Comparison of ENCODE assay signal across 8 cellular contexts in genomic region chr11:18393581-18394299, GRCh38. TPM values are rescaled to one million over a fixed set of nuclear protein-coding genes. Genes with fewer than 3 reads are reported as not detected.
DNase-seq lines count a peak whose midpoint lies in the region; ATAC-seq lines count a peak whose summit lies in the region.

No MANE protein-coding gene starts in this region.

- peak overlapping the region; percentile 69 to 98 (median 92) for H3K4me2 ChIP-seq in BLaER1 treated with 17β-estradiol and CSF1 and Interleukin-3, amounts not matched to agents 10 nM and 100 nM

- no peaks in the 10 kb centered on the region for H3K27me3 Mint-ChIP-seq in activated naive CD4-positive, alpha-beta T cell treated with anti-CD3 and anti-CD28 coated beads for 36 hours (ENCODE audit: low read depth)

- ATAC-seq in HG02938 (IDR thresholded peaks at IDR 0.05; ENCODE audit: unreplicated experiment) (peak; percentile 1), GM18520 (IDR thresholded peaks at IDR 0.05; ENCODE audit: unreplicated experiment) (no peak), HG02798 (IDR thresholded peaks at IDR 0.05; ENCODE audit: poor library complexity, unreplicated experiment) (no peak)

- intact Hi-C loops in activated naive CD4-positive, alpha-beta T cell treated with anti-CD3 and anti-CD28 coated beads for 36 hours (cut with micrococcal nuclease): loop anchor here (1.0 to 10.0 kb wide), 7 partner anchors 9 to 1971 kb away; partner anchors contain the start of genes HTATIP2, NUCB2, RPS13 and UEVLD

- CTCF ChIA-PET in activated naive CD4-positive, alpha-beta T cell treated with anti-CD3 and anti-CD28 coated beads for 36 hours (lab: Charles Lee): interaction anchor here (1.1 to 3.5 kb wide), 2 partner anchors 10 to 14 kb away, joined by 4 to 16 read pairs; no protein-coding TSS in a partner anchor

- peaks cover 40% of the 10 kb centered on the region for H3K36me3 Mint-ChIP-seq in activated naive CD4-positive, alpha-beta T cell treated with anti-CD3 and anti-CD28 coated beads for 36 hours (ENCODE audit: low read depth)

- H3K9ac ChIP-seq in BLaER1 treated with 17β-estradiol and CSF1 and Interleukin-3, amounts not matched to agents 10 nM and 100 nM: peak overlapping the region; percentile 93 to 99 (median 95); a peak in 21 of 22 replicates

- peak; percentile 32 for DNase-seq in activated naive CD4-positive, alpha-beta T cell treated with anti-CD3 and anti-CD28 coated beads for 36 hours
- peak; percentile 53 for DNase-seq in stimulated activated CD8-positive, alpha-beta memory T cell treated with anti-CD3 and anti-CD28 coated beads, Interleukin-4, amount 100 ng/mL, for 48 hours
- no peak for DNase-seq in NCI-H2107 (lab: John Stamatoyannopoulos, UW)

- peak overlapping the region; percentile 90 to 100 (median 97) for H3K4me3 ChIP-seq in BLaER1 treated with 17β-estradiol and CSF1 and Interleukin-3, amounts not matched to agents 10 nM and 100 nM
- peak overlapping the region; percentile 87 for H3K4me3 ChIP-seq in iPS-18c (ENCODE audit: insufficient read depth, low read depth, low read length)

- H3K27ac Mint-ChIP-seq in activated naive CD4-positive, alpha-beta T cell treated with anti-CD3 and anti-CD28 coated beads for 36 hours: peak overlapping the region; percentile 99

- peaks cover 36 to 44% (median 41%) of the 10 kb centered on the region in 10 experiments for H3K4me1 ChIP-seq in BLaER1 treated with 17β-estradiol and CSF1 and Interleukin-3, amounts not matched to agents 10 nM and 100 nM

- no peaks in the 10 kb centered on the region for H3K27me3 ChIP-seq in BLaER1 treated with 17β-estradiol and CSF1 and Interleukin-3, amounts not matched to agents 10 nM and 100 nM

- no peaks in the 10 kb centered on the region for H3K9me3 ChIP-seq in BLaER1 treated with 17β-estradiol and CSF1 and Interleukin-3, amounts not matched to agents 10 nM and 100 nM (replicated peaks in 1 of 11)
- no peaks in the 10 kb centered on the region for H3K9me3 ChIP-seq in iPS-18c (ENCODE audit: control insufficient read depth, insufficient read depth, low read length)

- peak overlapping the region; percentile 2 to 98 (median 95); a peak in 21 of 22 replicates for H3K27ac ChIP-seq in BLaER1 treated with 17β-estradiol and CSF1 and Interleukin-3, amounts not matched to agents 10 nM and 100 nM

- H3K4me3 Mint-ChIP-seq in activated naive CD4-positive, alpha-beta T cell treated with anti-CD3 and anti-CD28 coated beads for 36 hours: peak overlapping the region; percentile 97

- H4K20me1 ChIP-seq in BLaER1 treated with 17β-estradiol and CSF1 and Interleukin-3, amounts not matched to agents 10 nM and 100 nM: peaks cover 35 to 43% (median 41%) of the 10 kb centered on the region in 11 experiments

- no peaks in the 10 kb centered on the region for H3K9me3 Mint-ChIP-seq in activated naive CD4-positive, alpha-beta T cell treated with anti-CD3 and anti-CD28 coated beads for 36 hours

- peaks cover 50% of the 10 kb centered on the region for H3K4me1 Mint-ChIP-seq in activated naive CD4-positive, alpha-beta T cell treated with anti-CD3 and anti-CD28 coated beads for 36 hours (ENCODE audit: low read depth)

- peaks cover 24 to 36% (median 32%) of the 10 kb centered on the region in 11 experiments for H3K36me3 ChIP-seq in BLaER1 treated with 17β-estradiol and CSF1 and Interleukin-3, amounts not matched to agents 10 nM and 100 nM

RNA-seq across cellular contexts. Expression of gene LDHA, which starts 0.6 kb away (rescaled TPM):
- total RNA-seq in activated naive CD4-positive, alpha-beta T cell treated with anti-CD3 and anti-CD28 coated beads for 36 hours: 1,000 to 10,000 TPM; 1,317 to 1,360 TPM

RNA-seq across cellular contexts. Expression of gene LDHC, which starts 18.4 kb away (rescaled TPM):
- total RNA-seq in activated naive CD4-positive, alpha-beta T cell treated with anti-CD3 and anti-CD28 coated beads for 36 hours: not detected
